ENCODE assay signal across 8 cellular contexts in genomic region chr9:4238522-4238921, GRCh38.
DNase-seq lines count a peak whose midpoint lies in the region; ATAC-seq and TF ChIP-seq lines count a peak whose summit lies in the region.

No MANE protein-coding gene starts in this region.

- TF ChIP-seq POLR2A in gastroesophageal sphincter (IDR thresholded peaks at IDR 0.05), result no peak

- H3K4me3 Mint-ChIP-seq in activated naive CD4-positive, alpha-beta T cell treated with anti-CD3 and anti-CD28 coated beads for 36 hours, result peak overlapping the region; percentile 55
- H3K4me3 Mint-ChIP-seq in activated CD8-positive, alpha-beta T cell treated with anti-CD3 and anti-CD28 coated beads, Interleukin-2, amount 10 ng/mL, durations not matched to agents 7 days and 5 days, result no peak overlapping the region

- no peak for DNase-seq in activated naive CD4-positive, alpha-beta T cell treated with anti-CD3 and anti-CD28 coated beads for 36 hours
- DNase-seq in activated naive CD4-positive, alpha-beta T cell treated with anti-CD3 and anti-CD28 coated beads, Interleukin-2, amount 50 U/mL, for 16 hours, result no peak
- DNase-seq in activated CD8-positive, alpha-beta T cell treated with anti-CD3 and anti-CD28 coated beads, Interleukin-2, amount 10 ng/mL, durations not matched to agents 7 days and 5 days, result no peak
- no peak for DNase-seq in thoracic aorta (ENCODE audit: low spot score)
- DNase-seq in NCI-H2171 (lab: John Stamatoyannopoulos, UW), result no peak
- no peak for DNase-seq in cerebellum (ENCODE audit: low spot score)
- no peak for DNase-seq in GM10266 (ENCODE audit: extremely low spot score)

- H3K4me3 ChIP-seq in gastroesophageal sphincter, result no peak overlapping the region
- H3K4me3 ChIP-seq in thoracic aorta, result peak overlapping the region; percentile 50

- no peak for TF ChIP-seq CTCF in gastroesophageal sphincter (IDR thresholded peaks at IDR 0.05)
- no peak for TF ChIP-seq CTCF in thoracic aorta (IDR thresholded peaks at IDR 0.05)
- TF ChIP-seq CTCF in GM10266 (IDR thresholded peaks at IDR 0.05; ENCODE audit: control insufficient read depth, insufficient read depth, low read depth, missing control alignments), result no peak

- intact Hi-C loops in activated naive CD4-positive, alpha-beta T cell treated with anti-CD3 and anti-CD28 coated beads for 36 hours (cut with micrococcal nuclease), result loop anchor here (1.0 to 5.0 kb wide), 2 partner anchors 491 to 714 kb away; no protein-coding TSS in a partner anchor

- peaks cover 36% of the 10 kb centered on the region for H3K4me1 Mint-ChIP-seq in activated naive CD4-positive, alpha-beta T cell treated with anti-CD3 and anti-CD28 coated beads for 36 hours (ENCODE audit: low read depth)
- peaks cover 22% of the 10 kb centered on the region for H3K4me1 Mint-ChIP-seq in activated CD8-positive, alpha-beta T cell treated with anti-CD3 and anti-CD28 coated beads, Interleukin-2, amount 10 ng/mL, durations not matched to agents 7 days and 5 days (ENCODE audit: low read depth)

- 54 to 79% methylated on average over 4 of the region's 4 CpGs for WGBS in gastroesophageal sphincter (ENCODE audit: low coverage in 1 of 2), 2 donors

- ATAC-seq in activated CD8-positive, alpha-beta T cell treated with anti-CD3 and anti-CD28 coated beads, Interleukin-2, amount 10 ng/mL, durations not matched to agents 7 days and 5 days, result no peak
- no peak for ATAC-seq in gastroesophageal sphincter
- no peak for ATAC-seq in thoracic aorta (ENCODE audit: insufficient number of reproducible peaks, low FRiP score, low read depth)

- H3K9me3 Mint-ChIP-seq in activated naive CD4-positive, alpha-beta T cell treated with anti-CD3 and anti-CD28 coated beads for 36 hours, result peaks cover 3% of the 10 kb centered on the region
- peaks cover 2% of the 10 kb centered on the region for H3K9me3 Mint-ChIP-seq in activated CD8-positive, alpha-beta T cell treated with anti-CD3 and anti-CD28 coated beads, Interleukin-2, amount 10 ng/mL, durations not matched to agents 7 days and 5 days (ENCODE audit: insufficient read depth)

- H3K36me3 ChIP-seq in gastroesophageal sphincter (no peaks in the 10 kb centered on the region), thoracic aorta (no peaks in the 10 kb centered on the region)

- CTCF ChIA-PET in activated naive CD4-positive, alpha-beta T cell treated with anti-CD3 and anti-CD28 coated beads for 36 hours (lab: Charles Lee), result interaction anchor here (0.6 to 1.3 kb wide), 2 partner anchors 9 to 64 kb away, joined by 3 read pairs; no protein-coding TSS in a partner anchor
- CTCF ChIA-PET in activated CD8-positive, alpha-beta T cell treated with anti-CD3 and anti-CD28 coated beads, Interleukin-2, amount 10 ng/mL, durations not matched to agents 7 days and 5 days (lab: Charles Lee), result interaction anchor here (1.6 to 1.8 kb wide), 2 partner anchors 9 to 11 kb away, joined by 4 to 7 read pairs; no protein-coding TSS in a partner anchor

- H3K27me3 Mint-ChIP-seq in activated naive CD4-positive, alpha-beta T cell treated with anti-CD3 and anti-CD28 coated beads for 36 hours (ENCODE audit: low read depth), result no peaks in the 10 kb centered on the region
- no peaks in the 10 kb centered on the region for H3K27me3 Mint-ChIP-seq in activated CD8-positive, alpha-beta T cell treated with anti-CD3 and anti-CD28 coated beads, Interleukin-2, amount 10 ng/mL, durations not matched to agents 7 days and 5 days (ENCODE audit: low read depth)

- peak overlapping the region; percentile 79 for H3K27ac Mint-ChIP-seq in activated naive CD4-positive, alpha-beta T cell treated with anti-CD3 and anti-CD28 coated beads for 36 hours
- peak overlapping the region; percentile 56 for H3K27ac Mint-ChIP-seq in activated CD8-positive, alpha-beta T cell treated with anti-CD3 and anti-CD28 coated beads, Interleukin-2, amount 10 ng/mL, durations not matched to agents 7 days and 5 days

- H3K4me1 ChIP-seq in gastroesophageal sphincter (peaks cover 0 to 20% (median 0%) of the 10 kb centered on the region in 3 donors), thoracic aorta (ENCODE audit: control insufficient read depth in 1 of 2, low read depth in 2 of 2) (peaks cover 18 to 36% of the 10 kb centered on the region in 2 donors)

- H3K27ac ChIP-seq in gastroesophageal sphincter (peak overlapping the region in 3 of 4 donors; percentile 12 to 56 (median 48)), thoracic aorta (peak overlapping the region; percentile 67 to 78)

- no peak for TF ChIP-seq EP300 in gastroesophageal sphincter (IDR thresholded peaks at IDR 0.05)

- H3K36me3 Mint-ChIP-seq in activated naive CD4-positive, alpha-beta T cell treated with anti-CD3 and anti-CD28 coated beads for 36 hours (ENCODE audit: low read depth), result no peaks in the 10 kb centered on the region
- H3K36me3 Mint-ChIP-seq in activated CD8-positive, alpha-beta T cell treated with anti-CD3 and anti-CD28 coated beads, Interleukin-2, amount 10 ng/mL, durations not matched to agents 7 days and 5 days (ENCODE audit: low read depth), result no peaks in the 10 kb centered on the region

- POLR2A ChIA-PET in activated CD8-positive, alpha-beta T cell treated with anti-CD3 and anti-CD28 coated beads, Interleukin-2, amount 10 ng/mL, durations not matched to agents 7 days and 5 days (lab: Charles Lee), result no interaction called here

- H3K9me3 ChIP-seq in gastroesophageal sphincter, result peaks cover 0 to 2% (median 0%) of the 10 kb centered on the region in 3 donors
- no peaks in the 10 kb centered on the region for H3K9me3 ChIP-seq in thoracic aorta

- H3K27me3 ChIP-seq in gastroesophageal sphincter (no peaks in the 10 kb centered on the region), thoracic aorta (replicated peaks; ENCODE audit: insufficient read depth) (no peaks in the 10 kb centered on the region)
